1 cellular context compared by ENCODE assay signal in the genomic region with DNA sequence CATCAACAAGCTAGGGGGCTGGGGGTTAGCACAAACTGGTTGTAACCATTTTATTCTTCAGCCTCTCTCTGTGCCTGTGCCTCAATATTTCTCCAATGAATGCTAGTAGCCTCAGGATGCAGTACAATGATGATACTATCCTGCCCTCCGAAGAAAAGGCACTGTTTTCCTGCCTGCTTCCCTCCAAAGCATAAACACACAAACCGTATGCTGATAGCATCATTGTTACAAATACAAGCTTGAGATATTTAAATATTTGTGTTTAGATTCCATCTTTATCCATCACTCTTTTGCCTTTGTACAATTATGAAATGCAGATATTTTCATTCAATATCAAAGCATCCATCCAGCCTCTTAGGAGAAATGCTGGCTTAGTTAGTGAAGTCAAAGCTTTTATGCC.
TF ChIP-seq lines count a peak whose summit lies in the region.

No MANE protein-coding gene starts in this region.

TF ChIP-seq in IMR-90, 13 proteins besides CTCF, POLR2A, EP300 and RAD21 (continued from another document):
- TF ChIP-seq RCOR1 (IDR thresholded peaks at IDR 0.05; ENCODE audit: insufficient replicate concordance, low read length) (no peak), MAFK (IDR thresholded peaks at IDR 0.05; ENCODE audit: low read depth, low read length) (no peak)
- TF ChIP-seq, protein P1, sequence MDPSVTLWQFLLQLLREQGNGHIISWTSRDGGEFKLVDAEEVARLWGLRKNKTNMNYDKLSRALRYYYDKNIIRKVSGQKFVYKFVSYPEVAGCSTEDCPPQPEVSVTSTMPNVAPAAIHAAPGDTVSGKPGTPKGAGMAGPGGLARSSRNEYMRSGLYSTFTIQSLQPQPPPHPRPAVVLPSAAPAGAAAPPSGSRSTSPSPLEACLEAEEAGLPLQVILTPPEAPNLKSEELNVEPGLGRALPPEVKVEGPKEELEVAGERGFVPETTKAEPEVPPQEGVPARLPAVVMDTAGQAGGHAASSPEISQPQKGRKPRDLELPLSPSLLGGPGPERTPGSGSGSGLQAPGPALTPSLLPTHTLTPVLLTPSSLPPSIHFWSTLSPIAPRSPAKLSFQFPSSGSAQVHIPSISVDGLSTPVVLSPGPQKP (IDR thresholded peaks at IDR 0.05; ENCODE audit: borderline replicate concordance, low read depth, low read length): no peak
